Comparison of ENCODE assay signal across 17 cellular contexts in genomic region chr16:88888057-88888777, GRCh38. TPM values are rescaled to one million over a fixed set of nuclear protein-coding genes. Genes with fewer than 3 reads are reported as not detected.
DNase-seq lines count a peak whose midpoint lies in the region; ATAC-seq and TF ChIP-seq lines count a peak whose summit lies in the region.
"Had no signal": no experiment of that assay in that cellular context is flagged by ENCODE, and none has a peak within 500 bp of the region (broad histone marks: within the 10 kb centered on the region; RNA-seq: fewer than 3 reads in every experiment).

No MANE protein-coding gene starts in this region.

- H3K27me3 Mint-ChIP-seq in WTC11 (ENCODE audit: low read depth) = peaks cover 2% of the 10 kb centered on the region; the same call in 1 of the 2 replicates

- H2AFZ ChIP-seq in SK-N-SH (ENCODE audit: low read depth) (no peak overlapping the region), osteoblast (ENCODE audit: low read length) (no peak overlapping the region)
- H2AFZ ChIP-seq: PC-9 had no signal

- POLR2A ChIA-PET in SK-N-SH (lab: Yijun Ruan, JAX) (no interaction called here), WTC11 (lab: Charles Lee) (no interaction called here)

- H3K27ac Mint-ChIP-seq in WTC11 = peak overlapping the region; percentile 53; the same call in 1 of the 2 replicates
- H3K27ac Mint-ChIP-seq: activated T-helper 1 cell treated with anti-CD3 and anti-CD28 coated beads, Interleukin-12 subunit alpha, Interleukin-12 subunit beta, Interleukin-2, Interleukin-4 antibody, amounts not matched to agents 30 ng/mL and 10 ng/mL and 1 ng/mL, durations not matched to agents 14 hours and 24 hours and 36 hours; CD14-positive monocyte had no signal

- TF ChIP-seq CTCF in SK-N-SH (IDR thresholded peaks at IDR 0.05) = no peak
- no peak for TF ChIP-seq CTCF in WTC11 (IDR thresholded peaks at IDR 0.05)
- no peak for TF ChIP-seq CTCF in lung (IDR thresholded peaks at IDR 0.05; ENCODE audit: control extremely low read depth, extremely low read depth)
- no peak for TF ChIP-seq CTCF in transverse colon (IDR thresholded peaks at IDR 0.05)
- TF ChIP-seq CTCF in osteoblast (IDR thresholded peaks at IDR 0.05; ENCODE audit: extremely low read depth, low read depth, low read length) = no peak

- ATAC-seq in SK-N-SH treated with all-trans-retinoic acid at 6 μM for 48 hours = peak; percentile 6; the same call in 2 of the 3 replicates
- no peak for ATAC-seq in WTC11
- ATAC-seq in lung (ENCODE audit: insufficient read depth, low FRiP score) = no peak

- H3K9ac ChIP-seq in SK-N-SH = no peak overlapping the region
- H3K9ac ChIP-seq: KMS-11 had no signal

- no peak overlapping the region for H3K4me2 ChIP-seq in SK-N-SH
- no peak overlapping the region for H3K4me2 ChIP-seq in osteoblast (ENCODE audit: insufficient read depth, low read length)
- H3K4me2 ChIP-seq: KMS-11, PC-9 had no signal

- H3K27ac ChIP-seq in SK-N-SH (ENCODE audit: low read depth in 2 of 2, low read length in 1 of 2) (no peak overlapping the region), lung (ENCODE audit: low read depth in 1 of 2, low read length in 1 of 2) (peak overlapping the region; percentile 57 to 64), transverse colon (peak overlapping the region; percentile 7 to 65 (median 48)), osteoblast (ENCODE audit: low read depth, low read length) (no peak overlapping the region)
- H3K27ac ChIP-seq in effector memory CD4-positive, alpha-beta T cell (ENCODE audit: insufficient read depth, low read length, poor library complexity, severe bottlenecking) = no peak overlapping the region
- H3K27ac ChIP-seq: KMS-11, PC-9 had no signal

- no peaks in the 10 kb centered on the region for H3K4me1 Mint-ChIP-seq in WTC11
- H3K4me1 Mint-ChIP-seq: CD14-positive monocyte had no signal

- H3K9me2 ChIP-seq in SK-N-SH = no peaks in the 10 kb centered on the region

- no peak for TF ChIP-seq POLR2A in transverse colon (IDR thresholded peaks at IDR 0.05)

- H3K4me3 ChIP-seq in SK-N-SH (ENCODE audit: low read depth in 2 of 2, low read length in 1 of 2) (no peak overlapping the region), lung (no peak overlapping the region), transverse colon (no peak overlapping the region), osteoblast (ENCODE audit: insufficient read depth, low read length) (no peak overlapping the region)
- H3K4me3 ChIP-seq in effector memory CD4-positive, alpha-beta T cell (ENCODE audit: insufficient read depth, low read depth, low read length, poor library complexity, severe bottlenecking) = no peak overlapping the region
- H3K4me3 ChIP-seq: PC-9 had no signal

- H4K20me1 ChIP-seq in SK-N-SH (ENCODE audit: insufficient read depth) = no peaks in the 10 kb centered on the region
- no peaks in the 10 kb centered on the region for H4K20me1 ChIP-seq in osteoblast (ENCODE audit: insufficient read depth, low read length)

- intact Hi-C loops in transverse colon (cut with DNase I; ENCODE audit: low total_unique reads) = no loop called here

- H3K9me3 Mint-ChIP-seq in WTC11 = no peaks in the 10 kb centered on the region
- H3K9me3 Mint-ChIP-seq: activated T-helper 1 cell treated with anti-CD3 and anti-CD28 coated beads, Interleukin-12 subunit alpha, Interleukin-12 subunit beta, Interleukin-2, Interleukin-4 antibody, amounts not matched to agents 30 ng/mL and 10 ng/mL and 1 ng/mL, durations not matched to agents 14 hours and 24 hours and 36 hours had no signal

- H3K36me3 ChIP-seq in SK-N-SH (replicated peaks in 1 of 2; ENCODE audit: control insufficient read depth in 1 of 2, insufficient read depth in 2 of 2, low read length in 1 of 2) (no peaks in the 10 kb centered on the region), lung (ENCODE audit: control insufficient read depth in 2 of 2, insufficient read depth in 2 of 2, low read length in 2 of 2) (peaks cover 0 to 9% of the 10 kb centered on the region in 2 donors), transverse colon (no peaks in the 10 kb centered on the region), osteoblast (ENCODE audit: insufficient read depth, low read length) (no peaks in the 10 kb centered on the region)
- H3K36me3 ChIP-seq in effector memory CD4-positive, alpha-beta T cell (ENCODE audit: control insufficient read depth, insufficient read depth, low read length) = no peaks in the 10 kb centered on the region

- no peaks in the 10 kb centered on the region for H3F3A ChIP-seq in SK-N-SH (replicated peaks; ENCODE audit: insufficient read depth)

- H3K4me1 ChIP-seq in SK-N-SH (ENCODE audit: control insufficient read depth in 1 of 2, insufficient read depth in 2 of 2, low read depth in 1 of 2, low read length in 1 of 2) (no peaks in the 10 kb centered on the region; a peak in 1 of 4 replicates), lung (ENCODE audit: control insufficient read depth in 2 of 2, insufficient read depth in 2 of 2, low read length in 2 of 2) (peaks cover 0 to 6% of the 10 kb centered on the region in 2 donors), transverse colon (peaks cover 0 to 14% (median 3%) of the 10 kb centered on the region in 4 donors), osteoblast (ENCODE audit: insufficient read depth, low read length) (no peaks in the 10 kb centered on the region)
- H3K4me1 ChIP-seq in effector memory CD4-positive, alpha-beta T cell (ENCODE audit: control insufficient read depth, insufficient read depth, low read length, poor library complexity, severe bottlenecking) = no peaks in the 10 kb centered on the region

- no peaks in the 10 kb centered on the region for H3K79me2 ChIP-seq in SK-N-SH (ENCODE audit: insufficient read depth)
- no peaks in the 10 kb centered on the region for H3K79me2 ChIP-seq in osteoblast (ENCODE audit: insufficient read depth, low read length)

- WGBS in SK-N-SH (ENCODE audit: low lambda C conversion rate) = 55% methylated on average over 10 of the region's 17 CpGs
- WGBS in lung, 2 donors = 79 to 87% methylated on average over 16 to 17 of the region's 17 CpGs
- WGBS in transverse colon (ENCODE audit: low coverage in 1 of 2), 2 donors = 72% methylated on average over 12 of the region's 17 CpGs; no CpG with 5 or more reads in 1 of the 2 donors

- H3K9me3 ChIP-seq in SK-N-SH = no peaks in the 10 kb centered on the region
- H3K9me3 ChIP-seq in lung (ENCODE audit: control insufficient read depth in 2 of 2, insufficient read depth in 1 of 2, low read length in 1 of 2) = no peaks in the 10 kb centered on the region
- H3K9me3 ChIP-seq in transverse colon = no peaks in the 10 kb centered on the region
- H3K9me3 ChIP-seq in effector memory CD4-positive, alpha-beta T cell (ENCODE audit: control insufficient read depth, low read length) = no peaks in the 10 kb centered on the region
- H3K9me3 ChIP-seq in osteoblast (ENCODE audit: low read depth, low read length) = no peaks in the 10 kb centered on the region

- no peak for DNase-seq in SK-N-SH
- no peak for DNase-seq in WTC11 (ENCODE audit: low spot score)
- DNase-seq in lung (ENCODE audit: low spot score) = no peak
- DNase-seq in transverse colon = no peak
- DNase-seq in SW 1271 (lab: John Stamatoyannopoulos, UW) = no peak
- no peak for DNase-seq in effector memory CD4-positive, alpha-beta T cell
- DNase-seq in osteoblast (ENCODE audit: insufficient read length, low spot score, missing footprints) = no peak
- DNase-seq: kidney glomerular epithelial cell, NCI-H1105, NCI-H748 treated with DMSO at 0.1 percent for 48 hours, PC-9, retina had no signal

- TF ChIP-seq EP300 in SK-N-SH (IDR thresholded peaks at IDR 0.05; ENCODE audit: borderline replicate concordance in 1 of 2, low read depth in 1 of 2, low read length in 1 of 2) = no peak
- no peak for TF ChIP-seq EP300 in transverse colon (IDR thresholded peaks at IDR 0.05; ENCODE audit: low read depth)

- H3K27me3 ChIP-seq in SK-N-SH (ENCODE audit: insufficient read depth) = peaks cover 30% of the 10 kb centered on the region
- H3K27me3 ChIP-seq in lung (ENCODE audit: control insufficient read depth, insufficient read depth) = no peaks in the 10 kb centered on the region
- no peaks in the 10 kb centered on the region for H3K27me3 ChIP-seq in transverse colon
- H3K27me3 ChIP-seq in effector memory CD4-positive, alpha-beta T cell (replicated peaks; ENCODE audit: control insufficient read depth, insufficient read depth, low read length, poor library complexity, severe bottlenecking) = no peaks in the 10 kb centered on the region
- H3K27me3 ChIP-seq in osteoblast (ENCODE audit: insufficient read depth, low read length) = no peaks in the 10 kb centered on the region

- in situ Hi-C loops in transverse colon (cut with MboI; ENCODE audit: low pct_ligation_motif_present in 1 of 4, low pct_unique_long_range_greater_than_20kb in 1 of 4, low sequenced_read_pairs in 3 of 4) = no loop called here

- no peaks in the 10 kb centered on the region for H3K36me3 Mint-ChIP-seq in WTC11

- H3K4me3 Mint-ChIP-seq in WTC11 = no peak overlapping the region
- H3K4me3 Mint-ChIP-seq: activated T-helper 1 cell treated with anti-CD3 and anti-CD28 coated beads, Interleukin-12 subunit alpha, Interleukin-12 subunit beta, Interleukin-2, Interleukin-4 antibody, amounts not matched to agents 30 ng/mL and 10 ng/mL and 1 ng/mL, durations not matched to agents 14 hours and 24 hours and 36 hours; CD14-positive monocyte had no signal

- CTCF ChIA-PET in SK-N-SH (lab: Yijun Ruan, JAX) = interaction anchor here (1.2 kb wide), 1 partner anchor 10 kb away, joined by 3 read pairs; no protein-coding TSS in a partner anchor
- CTCF ChIA-PET in WTC11 (lab: Charles Lee) = interaction anchor here (0.5 to 1.3 kb wide), 3 partner anchors 133 to 353 kb away, joined by 3 to 4 read pairs (median 4); no protein-coding TSS in a partner anchor

- TF ChIP-seq RAD21 in SK-N-SH (IDR thresholded peaks at IDR 0.05; ENCODE audit: low read length) = no peak

RNA-seq across cellular contexts. Expression of gene PABPN1L, which starts 21.8 kb away (rescaled TPM):
- polyA plus RNA-seq in SK-N-SH (2012; rRNA removed) (not detected in 2 replicates), lung (under 1 TPM; 0.03 to 0.22 TPM)
- polyA plus RNA-seq in SK-N-SH (2012; cell fraction: cytosol; rRNA removed) = not detected in 2 replicates
- polyA plus RNA-seq in SK-N-SH (2012; cell fraction: nucleus; rRNA removed) = not detected in 2 replicates
- total RNA-seq in WTC11 (2021) (not detected in 3 replicates), lung (not detected), transverse colon (not detected), osteoblast (not detected in 2 replicates)
- total RNA-seq: activated T-helper 1 cell treated with anti-CD3 and anti-CD28 coated beads, Interleukin-12 subunit alpha, Interleukin-12 subunit beta, Interleukin-2, Interleukin-4 antibody, amounts not matched to agents 30 ng/mL and 10 ng/mL and 1 ng/mL, durations not matched to agents 14 hours and 24 hours and 36 hours; H4; PC-9 had no signal
- polyA plus RNA-seq: CD14-positive monocyte had no signal

RNA-seq across cellular contexts. Expression of gene TRAPPC2L, which starts 31.3 kb away (rescaled TPM):
- 73.9 and 74.4 TPM in 2 replicates for polyA plus RNA-seq in SK-N-SH (2012; rRNA removed)
- polyA plus RNA-seq in SK-N-SH (2012; cell fraction: cytosol; rRNA removed) = 52.1 and 63.3 TPM in 2 replicates
- polyA plus RNA-seq in SK-N-SH (2012; cell fraction: nucleus; rRNA removed) = 68.2 and 74.9 TPM in 2 replicates
- total RNA-seq in WTC11 (2021) = 63.1 to 82.0 TPM (median 64.5 TPM) in 3 replicates
- total RNA-seq in lung = 10 to 100 TPM; 34.2 to 55.4 TPM
- polyA plus RNA-seq in lung = 100 to 1,000 TPM in 1 of 2 donors, 10 to 100 TPM in 1; 41.5 to 106 TPM
- 10 to 100 TPM in 3 of 4 donors, 1 to 10 TPM in 1; 9.8 to 34.4 (median 19.7) TPM for total RNA-seq in transverse colon
- 43.1 and 47.7 TPM in 2 replicates for total RNA-seq in osteoblast

RNA-seq across cellular contexts. Expression of gene GALNS, which starts 31.5 kb away (rescaled TPM):
- polyA plus RNA-seq in SK-N-SH (2012; rRNA removed) = 13.8 and 16.5 TPM in 2 replicates
- polyA plus RNA-seq in SK-N-SH (2012; cell fraction: cytosol; rRNA removed) = 12.1 and 15.9 TPM in 2 replicates
- polyA plus RNA-seq in SK-N-SH (2012; cell fraction: nucleus; rRNA removed) = 43.5 and 44.1 TPM in 2 replicates
- 23.0 to 29.5 TPM (median 25.8 TPM) in 3 replicates for total RNA-seq in WTC11 (2021)
- 10 to 100 TPM; 33.6 to 61.9 TPM for total RNA-seq in lung
- polyA plus RNA-seq in lung = 10 to 100 TPM; 21.4 to 26.9 TPM
- total RNA-seq in transverse colon = 100 to 1,000 TPM in 1 of 4 donors, 10 to 100 TPM in 3; 45.7 to 101 (median 75.6) TPM
- 43.6 and 48.1 TPM in 2 replicates for total RNA-seq in osteoblast

Comparison
In these comparisons a context has a peak if more than half of its experiments do, and no peak if none do; other contexts are left out.
1. H3K27ac ChIP-seq: peak in lung (2 of 2) and transverse colon (4 of 4); none in SK-N-SH (0 of 2), effector memory CD4-positive, alpha-beta T cell (single experiment) and osteoblast (single experiment).